20 cellular contexts compared by ENCODE assay signal in genomic region chr1:233188061-233188460, GRCh38.
DNase-seq lines count a peak whose midpoint lies in the region; ATAC-seq, FAIRE-seq and TF ChIP-seq lines count a peak whose summit lies in the region.
"Had no signal": no experiment of that assay in that cellular context is flagged by ENCODE, and none has a peak within 500 bp of the region (broad histone marks: within the 10 kb centered on the region; RNA-seq: fewer than 3 reads in every experiment).

No MANE protein-coding gene starts in this region.

- H3K79me2 ChIP-seq in DND-41 (ENCODE audit: insufficient read depth, low read length) = no peaks in the 10 kb centered on the region
- no peaks in the 10 kb centered on the region for H3K79me2 ChIP-seq in neural progenitor cell (ENCODE audit: low read depth)

- H3K36me3 Mint-ChIP-seq in endodermal cell (ENCODE audit: low read depth) (peaks cover 19% of the 10 kb centered on the region), neural progenitor cell (peaks cover 6% of the 10 kb centered on the region)

- no peak for ATAC-seq in DND-41 (ENCODE audit: insufficient read depth, low read depth)
- ATAC-seq: CD8-positive, alpha-beta T cell had no signal

- in situ Hi-C loops in astrocyte of the spinal cord (cut with HindIII; ENCODE audit: low sequenced_read_pairs) = no loop called here

- DNase-seq in DND-41 (no peak), astrocyte of the spinal cord (ENCODE audit: low read depth, low spot score) (no peak), endodermal cell (peak; percentile 59), neural progenitor cell (ENCODE audit: low spot score) (no peak), NCI-H526 treated with DMSO at 0.1 percent for 48 hours (lab: John Stamatoyannopoulos, UW) (no peak), NCI-H82 (lab: John Stamatoyannopoulos, UW) (no peak), NCI-H128 (lab: John Stamatoyannopoulos, UW; ENCODE audit: unreplicated experiment) (no peak), HTR-8/SVneo (ENCODE audit: insufficient read length, low spot score) (no peak)
- DNase-seq: CD8-positive, alpha-beta T cell; COR-L47; DMS153; DMS79 treated with DMSO at 0.1 percent for 48 hours; GDM1; GM23248; IMR-90; KG1 had no signal

- H3K27me3 ChIP-seq in DND-41 (ENCODE audit: insufficient read depth, low read length, poor library complexity) (no peaks in the 10 kb centered on the region), endodermal cell (ENCODE audit: control insufficient read depth, insufficient read depth, low read length, poor library complexity, severe bottlenecking) (no peaks in the 10 kb centered on the region), neural progenitor cell (no peaks in the 10 kb centered on the region)

- peaks cover 3% of the 10 kb centered on the region for H3K4me1 Mint-ChIP-seq in endodermal cell
- peaks cover 13% of the 10 kb centered on the region for H3K4me1 Mint-ChIP-seq in neural progenitor cell
- H3K4me1 Mint-ChIP-seq: B cell had no signal

- H3K9me3 Mint-ChIP-seq in endodermal cell (no peaks in the 10 kb centered on the region), neural progenitor cell (no peaks in the 10 kb centered on the region)
- H3K9me3 Mint-ChIP-seq: CD8-positive, alpha-beta T cell had no signal

- peak; percentile 5 for TF ChIP-seq CTCF in DND-41 (IDR thresholded peaks at IDR 0.05; ENCODE audit: borderline replicate concordance, extremely low read depth, low read length, poor library complexity, severe bottlenecking)
- TF ChIP-seq CTCF in astrocyte of the spinal cord (IDR thresholded peaks at IDR 0.05; ENCODE audit: low read depth, low read length) = peak; percentile 10
- peak; percentile 53 for TF ChIP-seq CTCF in endodermal cell (conservative IDR thresholded peaks at IDR 0.05)
- peak; percentile 10 for TF ChIP-seq CTCF in neural progenitor cell (IDR thresholded peaks at IDR 0.05)

- H3K4me3 ChIP-seq in DND-41 (ENCODE audit: low read depth in 1 of 2, low read length in 2 of 2) (no peak overlapping the region), astrocyte of the spinal cord (ENCODE audit: low read depth, low read length) (no peak overlapping the region), endodermal cell (ENCODE audit: low read length) (no peak overlapping the region), neural progenitor cell (no peak overlapping the region)
- H3K4me3 ChIP-seq: GM23248, HAP-1 had no signal

- H3K27ac Mint-ChIP-seq in endodermal cell (no peak overlapping the region), neural progenitor cell (no peak overlapping the region)
- H3K27ac Mint-ChIP-seq: B cell; CD8-positive, alpha-beta T cell had no signal

- H3K27ac ChIP-seq in DND-41 (ENCODE audit: low read length) (no peak overlapping the region), endodermal cell (ENCODE audit: low read depth, low read length) (no peak overlapping the region), neural progenitor cell (no peak overlapping the region)
- H3K27ac ChIP-seq: C4-2B, GM23248 had no signal

- H3K36me3 ChIP-seq in DND-41 (ENCODE audit: insufficient read depth, low read length) = 0 out of 2 replicates have a peak, but pooled peaks cover 3% of the 10 kb centered on the region
- peaks cover 3% of the 10 kb centered on the region for H3K36me3 ChIP-seq in endodermal cell (ENCODE audit: control insufficient read depth, insufficient read depth, low read length)
- no peaks in the 10 kb centered on the region for H3K36me3 ChIP-seq in neural progenitor cell
- H3K36me3 ChIP-seq: HAP-1 had no signal

- no peaks in the 10 kb centered on the region for H4K20me1 ChIP-seq in DND-41 (ENCODE audit: insufficient read depth, low read length)
- H4K20me1 ChIP-seq in neural progenitor cell (ENCODE audit: low read depth) = no peaks in the 10 kb centered on the region

- no peaks in the 10 kb centered on the region for H3F3A ChIP-seq in neural progenitor cell (ENCODE audit: low read depth)

- H3K27me3 Mint-ChIP-seq in endodermal cell (ENCODE audit: insufficient read depth) (no peaks in the 10 kb centered on the region), neural progenitor cell (ENCODE audit: insufficient read depth, low read depth) (no peaks in the 10 kb centered on the region)
- H3K27me3 Mint-ChIP-seq: B cell had no signal

- no peak overlapping the region for H2AFZ ChIP-seq in DND-41 (ENCODE audit: low read depth, low read length)
- no peak overlapping the region for H2AFZ ChIP-seq in neural progenitor cell (replicated peaks)
- H2AFZ ChIP-seq: GM23248 had no signal

- 82 to 91% methylated on average over 4 of the region's 4 CpGs for WGBS in endodermal cell (ENCODE audit: insufficient coverage in 1 of 2, insufficient read length in 1 of 2), 2 experiments

- H3K4me2 ChIP-seq in DND-41 (ENCODE audit: insufficient read depth, low read length) (no peak overlapping the region), neural progenitor cell (no peak overlapping the region)

- H3K4me3 Mint-ChIP-seq in endodermal cell = no peak overlapping the region
- H3K4me3 Mint-ChIP-seq in neural progenitor cell = no peak overlapping the region
- H3K4me3 Mint-ChIP-seq: B cell; CD8-positive, alpha-beta T cell had no signal

- FAIRE-seq in HTR-8/SVneo (lab: Jason Lieb, UNC) = no peak
- FAIRE-seq: GM18507 had no signal

- H3K9ac ChIP-seq in DND-41 (ENCODE audit: low read depth, low read length) (no peak overlapping the region), endodermal cell (ENCODE audit: extremely low read depth, low read length, poor library complexity, severe bottlenecking) (no peak overlapping the region), neural progenitor cell (no peak overlapping the region)
- H3K9ac ChIP-seq: GM23248 had no signal

- H3K4me1 ChIP-seq in DND-41 (ENCODE audit: insufficient read depth, low read length) (no peaks in the 10 kb centered on the region), endodermal cell (ENCODE audit: control insufficient read depth, insufficient read depth, low read length) (no peaks in the 10 kb centered on the region), neural progenitor cell (peaks cover 10% of the 10 kb centered on the region)
- H3K4me1 ChIP-seq: HAP-1 had no signal

- H3K9me3 ChIP-seq in DND-41 (ENCODE audit: insufficient read depth, low read length, severe bottlenecking) = no peaks in the 10 kb centered on the region
- no peaks in the 10 kb centered on the region for H3K9me3 ChIP-seq in endodermal cell (ENCODE audit: control insufficient read depth, low read length)
- no peaks in the 10 kb centered on the region for H3K9me3 ChIP-seq in neural progenitor cell (ENCODE audit: low read depth)
- H3K9me3 ChIP-seq: HAP-1 had no signal
